24 cellular contexts compared by ENCODE assay signal in genomic region chrX:139382529-139382928, GRCh38.
DNase-seq lines count a peak whose midpoint lies in the region; ATAC-seq and TF ChIP-seq lines count a peak whose summit lies in the region.
"Had no signal": no experiment of that assay in that cellular context is flagged by ENCODE, and none has a peak within 500 bp of the region (broad histone marks: within the 10 kb centered on the region; RNA-seq: fewer than 3 reads in every experiment).

No MANE protein-coding gene starts in this region.

- no peaks in the 10 kb centered on the region for H3K9me3 ChIP-seq in H9 (ENCODE audit: control insufficient read depth, low read depth, low read length)
- H3K9me3 ChIP-seq: Caco-2 had no signal

- no peaks in the 10 kb centered on the region for H3K4me1 ChIP-seq in H9 (ENCODE audit: insufficient read depth, low read length)
- H3K4me1 ChIP-seq: Caco-2 had no signal

- H3K4me2 ChIP-seq in H9 (ENCODE audit: insufficient read depth, insufficient read length, low read length), result no peak overlapping the region

- H3K4ac ChIP-seq in H9 (ENCODE audit: low read depth, low read length), result no peak overlapping the region

- no peak overlapping the region for H3K27ac ChIP-seq in H9 (ENCODE audit: insufficient read length, low read depth, low read length)
- H3K27ac ChIP-seq: C4-2B had no signal

- H2BK12ac ChIP-seq in H9 (ENCODE audit: insufficient read length, low read depth, low read length), result no peak overlapping the region

- no peak overlapping the region for H3K9ac ChIP-seq in H9 (ENCODE audit: extremely low read depth, insufficient read length, low read length)

- H3K36me3 Mint-ChIP-seq in H9 (ENCODE audit: insufficient read depth in 1 of 3, low read depth in 3 of 3) (no peaks in the 10 kb centered on the region; a peak in 3 of 7 replicates), type B pancreatic cell (no peaks in the 10 kb centered on the region)
- H3K36me3 Mint-ChIP-seq in activated naive CD4-positive, alpha-beta T cell treated with anti-CD3 and anti-CD28 coated beads, Interleukin-2, amount 50 U/mL, for 72 hours, result no peaks in the 10 kb centered on the region
- H3K36me3 Mint-ChIP-seq: CD8-positive, alpha-beta T cell had no signal

- no peak for ATAC-seq in activated naive CD4-positive, alpha-beta T cell treated with anti-CD3 and anti-CD28 coated beads, Interleukin-2, amount 50 U/mL, for 72 hours
- ATAC-seq: CD8-positive, alpha-beta T cell; GM12878; HCT116; Panc1 had no signal

- peak; percentile 55 for DNase-seq in H9
- DNase-seq in NCI-H748 treated with DMSO at 0.1 percent for 48 hours (lab: John Stamatoyannopoulos, UW), result peak; percentile 2
- DNase-seq in cortex of kidney (lab: John Stamatoyannopoulos, UW), result peak; percentile 3
- no peak for DNase-seq in NOMO-1 treated with dmso at 0.1 percent for 144 hours (lab: John Stamatoyannopoulos, UW; ENCODE audit: unreplicated experiment)
- DNase-seq in NCI-H1436 (lab: John Stamatoyannopoulos, UW), result no peak
- DNase-seq in type B pancreatic cell (ENCODE audit: extremely low spot score, unreplicated experiment), result no peak
- no peak for DNase-seq in activated naive CD4-positive, alpha-beta T cell treated with anti-CD3 and anti-CD28 coated beads, Interleukin-2, amount 50 U/mL, for 72 hours (ENCODE audit: low spot score in 2 of 2)
- DNase-seq: Caco-2; CD8-positive, alpha-beta T cell; GDM1; GOT3; Kasumi-1; NCI-H1092 treated with DMSO at 0.1 percent for 48 hours; NCI-H2029; NCI-H226; NCI-H510A; NCI-H774; NK-92 treated with Interleukin-12 subunit alpha and Interleukin-12 subunit beta, amount 100 ng/mL, for 24 hours; SHP77 treated with DMSO at 0.1 percent for 48 hours had no signal

- no peak overlapping the region for H3T11ph ChIP-seq in H9 (ENCODE audit: low read length)

- no peak overlapping the region for H3K23ac ChIP-seq in H9 (ENCODE audit: insufficient read length, low read depth, low read length)

- H3K9me3 Mint-ChIP-seq in H9, result peaks cover 0 to 7% of the 10 kb centered on the region in 2 experiments; a peak in 2 of 5 replicates
- no peaks in the 10 kb centered on the region for H3K9me3 Mint-ChIP-seq in type B pancreatic cell
- H3K9me3 Mint-ChIP-seq in activated naive CD4-positive, alpha-beta T cell treated with anti-CD3 and anti-CD28 coated beads, Interleukin-2, amount 50 U/mL, for 72 hours, result peaks cover 4% of the 10 kb centered on the region in 2 donors
- H3K9me3 Mint-ChIP-seq: CD8-positive, alpha-beta T cell had no signal

- H3K79me1 ChIP-seq in H9 (ENCODE audit: insufficient read depth, low read depth, low read length, poor library complexity, severe bottlenecking), result no peaks in the 10 kb centered on the region

- no peak overlapping the region for H2BK120ac ChIP-seq in H9 (ENCODE audit: low read depth, low read length, poor library complexity, severe bottlenecking)

- H2BK20ac ChIP-seq in H9 (ENCODE audit: low read depth, low read length, poor library complexity, severe bottlenecking), result no peak overlapping the region

- H3K4me3 Mint-ChIP-seq in H9, result no peak overlapping the region
- no peak overlapping the region for H3K4me3 Mint-ChIP-seq in type B pancreatic cell
- H3K4me3 Mint-ChIP-seq: B cell; CD8-positive, alpha-beta T cell had no signal

- TF ChIP-seq CTCF in H9 (conservative IDR thresholded peaks at IDR 0.05) (peak; percentile 40; the same call in 2 of the 3 replicates), type B pancreatic cell (conservative IDR thresholded peaks at IDR 0.05) (no peak)

- no peak overlapping the region for H3K56ac ChIP-seq in H9 (ENCODE audit: insufficient read length, low read depth, low read length)

- H3K27me3 ChIP-seq in H9 (ENCODE audit: insufficient read depth, low read length), result no peaks in the 10 kb centered on the region

- H3K27ac Mint-ChIP-seq in H9, result no peak overlapping the region
- H3K27ac Mint-ChIP-seq in type B pancreatic cell, result no peak overlapping the region
- H3K27ac Mint-ChIP-seq in activated naive CD4-positive, alpha-beta T cell treated with anti-CD3 and anti-CD28 coated beads, Interleukin-2, amount 50 U/mL, for 72 hours, result no peak overlapping the region
- H3K27ac Mint-ChIP-seq: B cell; CD8-positive, alpha-beta T cell had no signal

- no peak overlapping the region for H4K5ac ChIP-seq in H9 (ENCODE audit: insufficient read length, low read depth, low read length)

- no peak overlapping the region for H2AK5ac ChIP-seq in H9 (ENCODE audit: insufficient read length, low read length)

- WGBS in H9 (ENCODE audit: extremely low coverage, insufficient read length, low lambda C conversion rate), result no CpG with 5 or more reads among the region's 14 CpGs

- H3K27me3 Mint-ChIP-seq in H9 (ENCODE audit: low read depth) (no peaks in the 10 kb centered on the region), type B pancreatic cell (peaks cover 3% of the 10 kb centered on the region)
- H3K27me3 Mint-ChIP-seq: B cell had no signal

- no peak overlapping the region for H4K91ac ChIP-seq in H9 (ENCODE audit: insufficient read length, low read depth, low read length)

- no peaks in the 10 kb centered on the region for H3K79me2 ChIP-seq in H9 (ENCODE audit: insufficient read depth, low read length)

- H2BK15ac ChIP-seq in H9 (ENCODE audit: low read depth, low read length), result no peak overlapping the region

- no peak overlapping the region for H2BK5ac ChIP-seq in H9 (ENCODE audit: insufficient read length, low read length)

- no peaks in the 10 kb centered on the region for H4K20me1 ChIP-seq in H9 (ENCODE audit: control insufficient read depth, insufficient read depth, insufficient read length)

- H2AFZ ChIP-seq in H9 (ENCODE audit: low read length), result no peak overlapping the region

- H3K4me1 Mint-ChIP-seq in H9 (peaks cover 0 to 3% of the 10 kb centered on the region in 2 experiments; a peak in 1 of 4 replicates), type B pancreatic cell (ENCODE audit: unreplicated experiment) (no peaks in the 10 kb centered on the region)

- no peak overlapping the region for H4K8ac ChIP-seq in H9 (replicated peaks; ENCODE audit: insufficient read length, low read depth, low read length)

- no peak overlapping the region for H3K14ac ChIP-seq in H9 (ENCODE audit: insufficient read depth, low read length)

- no peak overlapping the region for H3K18ac ChIP-seq in H9 (ENCODE audit: insufficient read length, low read depth, low read length)

- H3K23me2 ChIP-seq in H9 (ENCODE audit: insufficient read length, low read depth, low read length, poor library complexity, severe bottlenecking), result no peaks in the 10 kb centered on the region

Comparison
In these comparisons a context has a peak if more than half of its experiments do, and no peak if none do; other contexts are left out.
1. DNase-seq: peak in H9 (single experiment), NCI-H748 treated with DMSO at 0.1 percent for 48 hours (single experiment) and cortex of kidney (single experiment); none in NOMO-1 treated with dmso at 0.1 percent for 144 hours (single experiment), NCI-H1436 (single experiment), type B pancreatic cell (single experiment) and activated naive CD4-positive, alpha-beta T cell treated with anti-CD3 and anti-CD28 coated beads, Interleukin-2, amount 50 U/mL, for 72 hours (0 of 2).